ENCODE assay signal across 8 cellular contexts in the genomic region with DNA sequence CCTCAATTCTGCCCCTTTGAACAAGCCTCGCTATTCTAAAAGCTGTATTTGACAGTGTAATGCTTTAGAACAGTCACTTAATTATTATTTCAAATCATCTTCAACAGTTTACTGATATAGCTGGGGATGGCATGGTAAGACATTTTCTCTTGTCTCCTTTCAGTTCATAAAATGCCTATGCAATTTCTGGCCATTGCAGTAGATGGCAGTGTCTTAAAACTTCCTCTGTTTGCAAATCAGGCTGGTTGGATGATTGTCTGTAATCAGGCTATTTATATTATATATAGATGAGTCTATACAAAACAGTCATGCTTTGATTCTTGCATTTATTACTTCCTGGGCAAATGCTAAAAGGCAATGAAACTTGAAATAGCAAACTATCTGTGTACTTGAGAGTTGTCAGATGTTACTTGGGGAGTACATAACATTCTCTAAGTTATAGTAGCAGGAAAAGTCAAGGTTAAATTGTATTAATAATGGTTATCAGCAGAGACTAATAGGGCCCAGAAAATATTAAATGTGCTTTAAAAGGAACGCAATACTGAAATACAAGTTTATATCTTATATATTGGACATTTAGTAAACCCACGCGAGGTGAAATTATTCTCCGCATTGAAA. TPM values are rescaled to one million over a fixed set of nuclear protein-coding genes. Genes with fewer than 3 reads are reported as not detected.
DNase-seq lines count a peak whose midpoint lies in the region; ATAC-seq and TF ChIP-seq lines count a peak whose summit lies in the region.

No MANE protein-coding gene starts in this region.

- in situ Hi-C loops in Caki2 (cut with HindIII; ENCODE audit: low pct_unique_long_range_greater_than_20kb, low sequenced_read_pairs), result no loop called here

- no peak overlapping the region for H3K27ac ChIP-seq in neural cell (ENCODE audit: low read length)
- H3K27ac ChIP-seq in ovary, result no peak overlapping the region

- H3K4me1 ChIP-seq in ovary (ENCODE audit: insufficient read depth), result no peaks in the 10 kb centered on the region

- no peaks in the 10 kb centered on the region for H3K9me2 ChIP-seq in neural cell (ENCODE audit: insufficient read depth, low read length)

- no peaks in the 10 kb centered on the region for H3F3A ChIP-seq in neural cell (ENCODE audit: insufficient read depth, low read length, poor library complexity, severe bottlenecking)

- H3K36me3 ChIP-seq in H7 (replicated peaks; ENCODE audit: control insufficient read depth, insufficient read depth, low read length) (no peaks in the 10 kb centered on the region), neural cell (ENCODE audit: insufficient read depth, low read length) (no peaks in the 10 kb centered on the region), ovary (no peaks in the 10 kb centered on the region)

- ATAC-seq in GM18858 (IDR thresholded peaks at IDR 0.05; ENCODE audit: unreplicated experiment), result no peak

- no peak overlapping the region for H3K4me3 ChIP-seq in H7 (ENCODE audit: insufficient read depth, low read depth, low read length)
- H3K4me3 ChIP-seq in neural cell (ENCODE audit: low read length), result no peak overlapping the region
- no peak overlapping the region for H3K4me3 ChIP-seq in ovary

- no peaks in the 10 kb centered on the region for H3K27me3 ChIP-seq in H7 (ENCODE audit: control insufficient read depth, insufficient read depth, low read length)
- H3K27me3 ChIP-seq in neural cell (ENCODE audit: insufficient read depth, low read depth, low read length), result no peaks in the 10 kb centered on the region
- H3K27me3 ChIP-seq in ovary, result no peaks in the 10 kb centered on the region

- intact Hi-C loops in ovary (cut with DNase I), result no loop called here

- 83 to 85% (median 83%) methylated on average over 5 of the region's 5 CpGs for WGBS in ovary, 3 donors

- TF ChIP-seq CTCF in neural cell (IDR thresholded peaks at IDR 0.05; ENCODE audit: poor library complexity, severe bottlenecking) (peak; percentile 74), ovary (IDR thresholded peaks at IDR 0.05) (no peak)

- TF ChIP-seq RAD21 in neural cell (conservative IDR thresholded peaks at IDR 0.05), result peak; percentile 74

- DNase-seq in Caki2 (ENCODE audit: low read depth) (peak; percentile 12), H7 (peak; percentile 30), NCI-H345 treated with DMSO at 0.1 percent for 48 hours (lab: John Stamatoyannopoulos, UW; ENCODE audit: unreplicated experiment) (peak; percentile 28), cerebellum (ENCODE audit: low spot score) (peak; percentile 27), ovary (no peak)
- no peak for DNase-seq in activated CD4-positive, alpha-beta T cell treated with anti-CD3 and anti-CD28 coated beads, Interleukin-2, amount 50 U/mL, for 4 hours

- no peak overlapping the region for H3K4me2 ChIP-seq in neural cell (ENCODE audit: low read length)

- no peak overlapping the region for H3K9ac ChIP-seq in neural cell (ENCODE audit: low read length)

- no peaks in the 10 kb centered on the region for H3K79me2 ChIP-seq in neural cell (replicated peaks; ENCODE audit: insufficient read depth, low read length)

- no peaks in the 10 kb centered on the region for H4K20me1 ChIP-seq in neural cell (ENCODE audit: insufficient read depth)

- H3K9me3 ChIP-seq in neural cell (ENCODE audit: low read length) (no peaks in the 10 kb centered on the region), ovary (no peaks in the 10 kb centered on the region)

- H2AFZ ChIP-seq in neural cell (ENCODE audit: low read depth, low read length), result no peak overlapping the region

- TF ChIP-seq POLR2A in ovary (IDR thresholded peaks at IDR 0.05), result no peak

- no peak for TF ChIP-seq EP300 in neural cell (conservative IDR thresholded peaks at IDR 0.05; ENCODE audit: poor library complexity, severe bottlenecking)
- no peak for TF ChIP-seq EP300 in ovary (IDR thresholded peaks at IDR 0.05)

TF ChIP-seq in neural cell, 6 proteins besides CTCF, POLR2A, EP300 and RAD21:
- TF ChIP-seq POLR2AphosphoS5 (IDR thresholded peaks at IDR 0.05), result no peak
- no peak for TF ChIP-seq TAF1 (IDR thresholded peaks at IDR 0.05; ENCODE audit: low read depth)
- peak; percentile 80 for TF ChIP-seq SMC3 (conservative IDR thresholded peaks at IDR 0.05; ENCODE audit: poor library complexity)
- TF ChIP-seq MXI1 (conservative IDR thresholded peaks at IDR 0.05; ENCODE audit: poor library complexity, severe bottlenecking), result no peak

RNA-seq across cellular contexts. Expression of a gene that starts 55.5 kb away (rescaled TPM):
- total RNA-seq in Caki2 (2014; rRNA removed; shearing (Covaris generic); ENCODE audit: low replicate concordance), result not detected in 2 replicates
- total RNA-seq in H7 (2014; rRNA removed; shearing (Covaris generic)), result 0.80 TPM in 1 of 2 replicates, not detected in the other
- 33.5 TPM for total RNA-seq in cerebellum
- polyA plus RNA-seq in neural cell, result 3.5 and 5.6 TPM in 2 replicates
- polyA minus RNA-seq in neural cell, result 9.7 and 10.1 TPM in 2 replicates
- total RNA-seq in ovary, result under 1 TPM in 3 of 7 donors, not detected in 4; 0.27 to 0.53 (median 0.34) TPM
- under 1 TPM; 0.04 to 0.13 TPM for polyA plus RNA-seq in ovary

Comparison
In these comparisons a context has a peak if more than half of its experiments do, and no peak if none do; other contexts are left out.
1. DNase-seq: peak in Caki2 (single experiment), H7 (single experiment), NCI-H345 treated with DMSO at 0.1 percent for 48 hours (single experiment) and cerebellum (single experiment); none in activated CD4-positive, alpha-beta T cell treated with anti-CD3 and anti-CD28 coated beads, Interleukin-2, amount 50 U/mL, for 4 hours (0 of 2) and ovary (0 of 5).
2. RNA of a gene that starts 55.5 kb away (total RNA-seq): 33.5 TPM in cerebellum (single experiment); 0.80 TPM in H7, not detected in Caki2 and 0.27 to 0.53 TPM in ovary; every median in the first group is over 10 times any median in the second.